Comparison of ENCODE assay signal across 8 cellular contexts in genomic region chr19:54171736-54172412, GRCh38. TPM values are rescaled to one million over a fixed set of nuclear protein-coding genes. Genes with fewer than 3 reads are reported as not detected.
DNase-seq lines count a peak whose midpoint lies in the region; ATAC-seq, FAIRE-seq and TF ChIP-seq lines count a peak whose summit lies in the region.
"Not testable (repeated sequence)": the region's sequence is repeated elsewhere in the genome, so short reads cannot be mapped to it uniquely, and the experiment has no call there.
"Had no signal": no experiment of that assay in that cellular context is flagged by ENCODE, and none has a peak within 500 bp of the region (broad histone marks: within the 10 kb centered on the region; RNA-seq: fewer than 3 reads in every experiment).

No MANE protein-coding gene starts in this region.

- not testable (repeated sequence) for FAIRE-seq in K562 (lab: Jason Lieb, UNC); kidney (lab: Jason Lieb, UNC)

- not testable (repeated sequence) for H4K20me1 ChIP-seq in PC-3 (ENCODE audit: low read length); K562 (replicated peaks; ENCODE audit: control insufficient read depth, insufficient read depth, low read length); neural progenitor cell (ENCODE audit: low read depth)

- H3K27ac ChIP-seq in PC-3 (ENCODE audit: low read length); K562 (ENCODE audit: extremely low read depth, low read depth, low read length); kidney (ENCODE audit: low read depth in 2 of 2, low read length in 2 of 2); neural progenitor cell: not testable (repeated sequence)

- ATAC-seq in PC-3; K562; stimulated activated effector memory CD8-positive, alpha-beta T cell treated with anti-CD3 and anti-CD28 coated beads, Interleukin-12 subunit alpha, Interleukin-12 subunit beta, amount 100 ng/mL, for 72 hours: not testable (repeated sequence)

- 0 out of 2 replicates have a peak, but pooled peaks have one; percentile 11 for TF ChIP-seq CTCF in PC-3 (conservative IDR thresholded peaks at IDR 0.05; ENCODE audit: low read depth, low read length)
- not testable (repeated sequence) for TF ChIP-seq CTCF in K562 (IDR thresholded peaks at IDR 0.05 in 2 of 3, conservative IDR thresholded peaks at IDR 0.05 in 1 of 3; ENCODE audit: insufficient read depth in 2 of 3, low read depth in 1 of 3, low read length in 3 of 3); endothelial cell (IDR thresholded peaks at IDR 0.05; ENCODE audit: unreplicated experiment); kidney (IDR thresholded peaks at IDR 0.05; ENCODE audit: borderline replicate concordance, extremely low read depth, insufficient read depth); neural progenitor cell (IDR thresholded peaks at IDR 0.05)

- not testable (repeated sequence) for H3K4me1 Mint-ChIP-seq in endothelial cell (ENCODE audit: unreplicated experiment); neural progenitor cell
- H3K4me1 Mint-ChIP-seq in stimulated activated effector memory CD8-positive, alpha-beta T cell treated with anti-CD3 and anti-CD28 coated beads, Interleukin-12 subunit alpha, Interleukin-12 subunit beta, amount 100 ng/mL, for 72 hours, result peaks cover 11% of the 10 kb centered on the region

- H3F3A ChIP-seq in PC-3 (ENCODE audit: low read length, unreplicated experiment), result not testable (repeated sequence)
- peaks cover 16% of the 10 kb centered on the region for H3F3A ChIP-seq in neural progenitor cell (ENCODE audit: low read depth)

- peak overlapping the region; percentile 82 for H3K4me2 ChIP-seq in PC-3 (ENCODE audit: low read length)
- H3K4me2 ChIP-seq in K562 (ENCODE audit: insufficient read depth, low read length); neural progenitor cell: not testable (repeated sequence)

- H3K36me3 Mint-ChIP-seq in endothelial cell (ENCODE audit: low read depth, unreplicated experiment); neural progenitor cell: not testable (repeated sequence)
- H3K36me3 Mint-ChIP-seq in stimulated activated effector memory CD8-positive, alpha-beta T cell treated with anti-CD3 and anti-CD28 coated beads, Interleukin-12 subunit alpha, Interleukin-12 subunit beta, amount 100 ng/mL, for 72 hours, result peaks cover 30% of the 10 kb centered on the region

- not testable (repeated sequence) for BruUV-seq in PC-3 (replicated peaks; lab: Mats Ljungman, UMichigan); K562 (replicated peaks; lab: Mats Ljungman, UMichigan)

- not testable (repeated sequence) for TF ChIP-seq RAD21 in K562 (CRISPR knock-in tag; conservative IDR thresholded peaks at IDR 0.05 in 1 of 2, IDR thresholded peaks at IDR 0.05 in 1 of 2)

- H3K9me2 ChIP-seq in PC-3 (replicated peaks; ENCODE audit: low read length), result not testable (repeated sequence)

- not testable (repeated sequence) for H3K9me1 ChIP-seq in K562 (ENCODE audit: control insufficient read depth, insufficient read depth, low read length)

- peak overlapping the region; percentile 65 for H3K4me3 ChIP-seq in PC-3 (ENCODE audit: low read length)
- not testable (repeated sequence) for H3K4me3 ChIP-seq in K562; kidney (ENCODE audit: low read length in 2 of 2); neural progenitor cell

- POLR2A ChIA-PET in PC-3 (lab: Charles Lee; ENCODE audit: unreplicated experiment) (interaction anchor here (0.6 kb wide), 1 partner anchor 18 kb away, joined by 3 read pairs; the partner anchor contains the start of gene MBOAT7), K562 (lab: Yijun Ruan, JAX) (interaction anchor here (0.7 to 2.1 kb wide), 5 partner anchors 18 to 77 kb away, joined by 3 to 12 read pairs (median 4); partner anchors contain the start of genes MBOAT7 and TSEN34)

- not testable (repeated sequence) for H2AFZ ChIP-seq in PC-3 (ENCODE audit: low read length); K562 (ENCODE audit: low read depth, low read length); neural progenitor cell (replicated peaks)

- peak overlapping the region; percentile 3; the same call in 1 of the 2 replicates for H3K9ac ChIP-seq in PC-3 (ENCODE audit: low read length)
- not testable (repeated sequence) for H3K9ac ChIP-seq in K562 (ENCODE audit: insufficient read depth in 1 of 2, low read depth in 2 of 2, low read length in 2 of 2); kidney (ENCODE audit: low read length in 2 of 2); neural progenitor cell

- not testable (repeated sequence) for H3K27me3 Mint-ChIP-seq in endothelial cell (ENCODE audit: unreplicated experiment); neural progenitor cell (ENCODE audit: insufficient read depth, low read depth)

- peak overlapping the region; percentile 22 for H3K27ac Mint-ChIP-seq in endothelial cell (ENCODE audit: unreplicated experiment)
- not testable (repeated sequence) for H3K27ac Mint-ChIP-seq in neural progenitor cell
- H3K27ac Mint-ChIP-seq in stimulated activated effector memory CD8-positive, alpha-beta T cell treated with anti-CD3 and anti-CD28 coated beads, Interleukin-12 subunit alpha, Interleukin-12 subunit beta, amount 100 ng/mL, for 72 hours, result peak overlapping the region; percentile 27

- H3K9me3 ChIP-seq in PC-3 (ENCODE audit: low read length); K562 (replicated peaks; ENCODE audit: control insufficient read depth, insufficient read depth, low read depth, low read length); kidney (ENCODE audit: control insufficient read depth in 1 of 2, low read length in 2 of 2); neural progenitor cell (ENCODE audit: low read depth): not testable (repeated sequence)

- not testable (repeated sequence) for H3K79me2 ChIP-seq in PC-3 (ENCODE audit: low read length); K562 (ENCODE audit: control insufficient read depth, insufficient read depth, low read length); neural progenitor cell (ENCODE audit: low read depth)

- not testable (repeated sequence) for H3K9me3 Mint-ChIP-seq in endothelial cell (ENCODE audit: unreplicated experiment); neural progenitor cell; stimulated activated effector memory CD8-positive, alpha-beta T cell treated with anti-CD3 and anti-CD28 coated beads, Interleukin-12 subunit alpha, Interleukin-12 subunit beta, amount 100 ng/mL, for 72 hours

- not testable (repeated sequence) for TF ChIP-seq POLR2A in K562 (conservative IDR thresholded peaks at IDR 0.05)

- not testable (repeated sequence) for H3K27me3 ChIP-seq in PC-3 (ENCODE audit: low read length); K562 (ENCODE audit: control insufficient read depth in 2 of 2, insufficient read depth in 2 of 2, low read length in 2 of 2); neural progenitor cell

- CTCF ChIA-PET in PC-3 (lab: Charles Lee), result not testable (repeated sequence)
- CTCF ChIA-PET in K562 (lab: Yijun Ruan, JAX; ENCODE audit: low intra/inter-chr PET ratio), result interaction anchor here (5.9 kb wide), 1 partner anchor 59 kb away, joined by 37 read pairs; no protein-coding TSS in a partner anchor

- TF ChIP-seq EP300 in K562 (IDR thresholded peaks at IDR 0.05; ENCODE audit: low read length), result not testable (repeated sequence)

- intact Hi-C loops in PC-3 (cut with micrococcal nuclease), result loop anchor here (2.0 kb wide), 1 partner anchor 17 kb away; the partner anchor contains the start of gene MBOAT7
- intact Hi-C loops in K562 (cut with micrococcal nuclease), result not testable (repeated sequence)
- intact Hi-C loops in kidney (cut with DNase I), result loop anchor here (10.0 kb wide), 1 partner anchor 63 kb away; no protein-coding TSS in a partner anchor

- peak overlapping the region; percentile 54 for H3K4me3 Mint-ChIP-seq in endothelial cell (ENCODE audit: unreplicated experiment)
- H3K4me3 Mint-ChIP-seq in neural progenitor cell, result peak overlapping the region; percentile 7
- not testable (repeated sequence) for H3K4me3 Mint-ChIP-seq in stimulated activated effector memory CD8-positive, alpha-beta T cell treated with anti-CD3 and anti-CD28 coated beads, Interleukin-12 subunit alpha, Interleukin-12 subunit beta, amount 100 ng/mL, for 72 hours

- DNase-seq in D341Med (ENCODE audit: low spot score) (peak; percentile 17), PC-3 (peak; percentile 1), K562 (ENCODE audit: extremely low read depth in 1 of 4, low spot score in 3 of 4) (peak in 1 of 4 experiments; percentile 3), kidney (peak; percentile 76)
- DNase-seq in endothelial cell (ENCODE audit: low spot score); neural progenitor cell (ENCODE audit: low spot score); stimulated activated effector memory CD8-positive, alpha-beta T cell treated with anti-CD3 and anti-CD28 coated beads, Interleukin-12 subunit alpha, Interleukin-12 subunit beta, amount 100 ng/mL, for 72 hours (ENCODE audit: low spot score in 2 of 2): not testable (repeated sequence)

- in situ Hi-C loops in K562 (cut with MboI), result not testable (repeated sequence)

- H3K36me3 ChIP-seq in PC-3 (ENCODE audit: low read depth, low read length); kidney (ENCODE audit: control insufficient read depth in 1 of 2, insufficient read depth in 2 of 2, low read length in 2 of 2); neural progenitor cell: not testable (repeated sequence)
- peaks cover 10% of the 10 kb centered on the region; the same call in 2 of the 3 replicates for H3K36me3 ChIP-seq in K562 (ENCODE audit: control insufficient read depth, insufficient read depth, low read length)

- 67% methylated on average over 13 of the region's 21 CpGs for WGBS in K562 (ENCODE audit: insufficient coverage, low coverage, missing lambda C conversion rate)

- H3K4me1 ChIP-seq in PC-3 (ENCODE audit: insufficient read depth, low read length) (peaks cover 10% of the 10 kb centered on the region; the same call in 1 of the 2 replicates), K562 (replicated peaks in 1 of 2; ENCODE audit: control insufficient read depth in 2 of 2, insufficient read depth in 2 of 2, low read length in 2 of 2) (peaks cover 2 to 46% of the 10 kb centered on the region in 2 experiments; a peak in 2 of 5 replicates)
- not testable (repeated sequence) for H3K4me1 ChIP-seq in kidney (ENCODE audit: control insufficient read depth in 1 of 2, insufficient read depth in 1 of 2, low read depth in 1 of 2, low read length in 2 of 2); neural progenitor cell

RNA-seq across cellular contexts. Expression of gene TMC4, which starts 1.1 kb away (rescaled TPM):
- total RNA-seq in PC-3 (2014; rRNA removed), result 11.2 and 13.4 TPM in 2 replicates
- 0.28 TPM in 1 of 2 replicates, not detected in the other for total RNA-seq in K562 (2011; cell fraction: chromatin; rRNA removed; ENCODE audit: low replicate concordance)
- total RNA-seq in K562 (2011; cell fraction: nucleolus; rRNA removed), result 0.67 and 0.79 TPM in 2 replicates
- not detected in 2 replicates for total RNA-seq in K562 (2011; cell fraction: nucleoplasm; rRNA removed)
- total RNA-seq in K562 (2014; rRNA removed), result not detected in 2 replicates
- total RNA-seq in K562 (2014; rRNA removed; fragmentation: Illumina TruSeq; extraction: Trizol), result not detected in 2 replicates
- total RNA-seq in K562 (2015; rRNA removed; fragmentation: Illumina TruSeq; extraction: Trizol), result 0.11 and 0.18 TPM in 2 replicates
- 0.36 and 0.51 TPM in 2 replicates for total RNA-seq in K562 (2021)
- polyA plus RNA-seq in K562 (2011; rRNA removed), result 0.36 and 0.43 TPM in 2 replicates
- 0.27 and 0.44 TPM in 2 replicates for polyA plus RNA-seq in K562 (2011; cell fraction: cytosol; rRNA removed)
- polyA plus RNA-seq in K562 (2011; cell fraction: nucleus; rRNA removed), result 0.65 and 1.5 TPM in 2 replicates
- polyA plus RNA-seq in K562 (2012), result 1.1 and 1.7 TPM in 2 replicates
- 0.29 and 0.74 TPM in 2 replicates for polyA plus RNA-seq in K562 (2014; fragmentation: Illumina TruSeq; extraction: Trizol)
- under 1 TPM; 0.35 to 0.79 TPM for polyA plus RNA-seq in K562 (2014; fragmentation: Nextera tagmentation; extraction: Ambion mirVana)
- 0.12 and 0.81 TPM in 2 replicates for polyA plus RNA-seq in K562 (2014; rRNA removed)
- not detected in 2 replicates for polyA minus RNA-seq in K562 (2011; rRNA and poly(A)+ RNA removed)
- polyA minus RNA-seq in K562 (2011; cell fraction: cytosol; rRNA and poly(A)+ RNA removed), result not detected in 2 replicates
- not detected in 2 replicates for polyA minus RNA-seq in K562 (2011; cell fraction: nucleus; rRNA and poly(A)+ RNA removed)
- total RNA-seq in endothelial cell (ENCODE audit: unreplicated experiment), result 2.6 TPM
- 98.9 TPM for total RNA-seq in kidney
- 64.6 TPM for polyA plus RNA-seq in kidney (ENCODE audit: insufficient read depth, low read depth, low replicate concordance)
- total RNA-seq in neural progenitor cell (ENCODE audit: low replicate concordance), result 0.46 TPM in 1 of 2 replicates, not detected in the other
- total RNA-seq: H4 had no signal

RNA-seq across cellular contexts. Expression of gene LENG1, which starts 12.4 kb away (rescaled TPM):
- total RNA-seq in PC-3 (2014; rRNA removed) (13.6 and 18.8 TPM in 2 replicates), K562 (2014; rRNA removed) (10.5 and 12.6 TPM in 2 replicates), K562 (2014; rRNA removed; fragmentation: Illumina TruSeq; extraction: Trizol) (2.3 and 2.6 TPM in 2 replicates), K562 (2015; rRNA removed; fragmentation: Illumina TruSeq; extraction: Trizol) (6.9 and 8.2 TPM in 2 replicates), K562 (2021) (4.7 and 5.5 TPM in 2 replicates), endothelial cell (ENCODE audit: unreplicated experiment) (3.4 TPM), kidney (8.0 TPM), neural progenitor cell (ENCODE audit: low replicate concordance) (2.7 and 5.4 TPM in 2 replicates)
- total RNA-seq in K562 (2011; cell fraction: chromatin; rRNA removed; ENCODE audit: low replicate concordance), result 1.7 and 3.1 TPM in 2 replicates
- total RNA-seq in K562 (2011; cell fraction: nucleolus; rRNA removed), result 2.6 and 3.3 TPM in 2 replicates
- total RNA-seq in K562 (2011; cell fraction: nucleoplasm; rRNA removed), result 1.4 and 2.3 TPM in 2 replicates
- polyA plus RNA-seq in K562 (2011; rRNA removed) (1.5 and 1.7 TPM in 2 replicates), K562 (2014; fragmentation: Illumina TruSeq; extraction: Trizol) (6.2 and 6.7 TPM in 2 replicates), K562 (2014; fragmentation: Nextera tagmentation; extraction: Ambion mirVana) (under 1 TPM; 0.30 to 0.77 TPM), K562 (2014; rRNA removed) (6.7 and 9.1 TPM in 2 replicates), kidney (ENCODE audit: insufficient read depth, low read depth, low replicate concordance) (12.2 TPM)
- polyA plus RNA-seq in K562 (2011; cell fraction: cytosol; rRNA removed), result 1.3 and 1.7 TPM in 2 replicates
- 0.90 and 1.2 TPM in 2 replicates for polyA plus RNA-seq in K562 (2011; cell fraction: nucleus; rRNA removed)
- 6.2 TPM in 2 replicates for polyA plus RNA-seq in K562 (2012)
- 0.74 and 0.78 TPM in 2 replicates for polyA minus RNA-seq in K562 (2011; rRNA and poly(A)+ RNA removed)
- polyA minus RNA-seq in K562 (2011; cell fraction: cytosol; rRNA and poly(A)+ RNA removed), result 1.2 TPM in 1 of 2 replicates, not detected in the other
- polyA minus RNA-seq in K562 (2011; cell fraction: nucleus; rRNA and poly(A)+ RNA removed), result 0.44 and 0.54 TPM in 2 replicates

RNA-seq across cellular contexts. Expression of gene MBOAT7, which starts 17.5 kb away (rescaled TPM):
- 231 and 261 TPM in 2 replicates for total RNA-seq in PC-3 (2014; rRNA removed)
- 69.6 and 252 TPM in 2 replicates for total RNA-seq in K562 (2011; cell fraction: chromatin; rRNA removed; ENCODE audit: low replicate concordance)
- total RNA-seq in K562 (2011; cell fraction: nucleolus; rRNA removed), result 206 and 229 TPM in 2 replicates
- total RNA-seq in K562 (2011; cell fraction: nucleoplasm; rRNA removed), result 169 and 219 TPM in 2 replicates
- total RNA-seq in K562 (2014; rRNA removed), result 87.0 and 104 TPM in 2 replicates
- 15.4 and 18.2 TPM in 2 replicates for total RNA-seq in K562 (2014; rRNA removed; fragmentation: Illumina TruSeq; extraction: Trizol)
- total RNA-seq in K562 (2015; rRNA removed; fragmentation: Illumina TruSeq; extraction: Trizol), result 56.1 and 60.7 TPM in 2 replicates
- 153 and 160 TPM in 2 replicates for total RNA-seq in K562 (2021)
- 30.3 and 85.5 TPM in 2 replicates for polyA plus RNA-seq in K562 (2011; rRNA removed)
- 53.9 and 134 TPM in 2 replicates for polyA plus RNA-seq in K562 (2011; cell fraction: cytosol; rRNA removed)
- 78.0 and 150 TPM in 2 replicates for polyA plus RNA-seq in K562 (2011; cell fraction: nucleus; rRNA removed)
- polyA plus RNA-seq in K562 (2012), result 134 and 209 TPM in 2 replicates
- polyA plus RNA-seq in K562 (2014; fragmentation: Illumina TruSeq; extraction: Trizol), result 79.6 and 108 TPM in 2 replicates
- 1 to 10 TPM; 1.4 to 2.6 TPM for polyA plus RNA-seq in K562 (2014; fragmentation: Nextera tagmentation; extraction: Ambion mirVana)
- polyA plus RNA-seq in K562 (2014; rRNA removed), result 79.2 and 92.4 TPM in 2 replicates
- 16.9 and 19.4 TPM in 2 replicates for polyA minus RNA-seq in K562 (2011; rRNA and poly(A)+ RNA removed)
- 91.7 and 110 TPM in 2 replicates for polyA minus RNA-seq in K562 (2011; cell fraction: cytosol; rRNA and poly(A)+ RNA removed)
- 39.8 and 40.0 TPM in 2 replicates for polyA minus RNA-seq in K562 (2011; cell fraction: nucleus; rRNA and poly(A)+ RNA removed)
- total RNA-seq in endothelial cell (ENCODE audit: unreplicated experiment), result 203 TPM
- total RNA-seq in kidney, result 64.4 TPM
- 41.6 TPM for polyA plus RNA-seq in kidney (ENCODE audit: insufficient read depth, low read depth, low replicate concordance)
- total RNA-seq in neural progenitor cell (ENCODE audit: low replicate concordance), result 20.0 and 91.0 TPM in 2 replicates

RNA-seq across cellular contexts. Expression of gene TSEN34, which starts 19.2 kb away (rescaled TPM):
- 122 and 173 TPM in 2 replicates for total RNA-seq in PC-3 (2014; rRNA removed)
- 6.2 and 16.5 TPM in 2 replicates for total RNA-seq in K562 (2011; cell fraction: chromatin; rRNA removed; ENCODE audit: low replicate concordance)
- total RNA-seq in K562 (2011; cell fraction: nucleolus; rRNA removed), result 24.2 and 25.2 TPM in 2 replicates
- 10.4 and 11.7 TPM in 2 replicates for total RNA-seq in K562 (2011; cell fraction: nucleoplasm; rRNA removed)
- 48.3 and 52.3 TPM in 2 replicates for total RNA-seq in K562 (2014; rRNA removed)
- 11.0 and 15.9 TPM in 2 replicates for total RNA-seq in K562 (2014; rRNA removed; fragmentation: Illumina TruSeq; extraction: Trizol)
- total RNA-seq in K562 (2015; rRNA removed; fragmentation: Illumina TruSeq; extraction: Trizol), result 32.8 and 34.3 TPM in 2 replicates
- 43.7 and 45.7 TPM in 2 replicates for total RNA-seq in K562 (2021)
- 29.5 and 39.8 TPM in 2 replicates for polyA plus RNA-seq in K562 (2011; rRNA removed)
- 70.3 and 121 TPM in 2 replicates for polyA plus RNA-seq in K562 (2011; cell fraction: cytosol; rRNA removed)
- 32.8 and 33.9 TPM in 2 replicates for polyA plus RNA-seq in K562 (2011; cell fraction: nucleus; rRNA removed)
- polyA plus RNA-seq in K562 (2012), result 30.6 and 41.6 TPM in 2 replicates
- polyA plus RNA-seq in K562 (2014; fragmentation: Illumina TruSeq; extraction: Trizol), result 15.6 and 34.6 TPM in 2 replicates
- 1 to 10 TPM; 3.1 to 3.9 TPM for polyA plus RNA-seq in K562 (2014; fragmentation: Nextera tagmentation; extraction: Ambion mirVana)
- polyA plus RNA-seq in K562 (2014; rRNA removed), result 57.6 and 59.9 TPM in 2 replicates
- 8.6 and 12.1 TPM in 2 replicates for polyA minus RNA-seq in K562 (2011; rRNA and poly(A)+ RNA removed)
- polyA minus RNA-seq in K562 (2011; cell fraction: cytosol; rRNA and poly(A)+ RNA removed), result 18.6 and 27.7 TPM in 2 replicates
- 6.5 and 8.9 TPM in 2 replicates for polyA minus RNA-seq in K562 (2011; cell fraction: nucleus; rRNA and poly(A)+ RNA removed)
- total RNA-seq in endothelial cell (ENCODE audit: unreplicated experiment), result 27.8 TPM
- total RNA-seq in kidney, result 33.8 TPM
- polyA plus RNA-seq in kidney (ENCODE audit: insufficient read depth, low read depth, low replicate concordance), result 51.0 TPM
- total RNA-seq in neural progenitor cell (ENCODE audit: low replicate concordance), result 10.3 and 37.3 TPM in 2 replicates

RNA-seq across cellular contexts. Expression of gene RPS9, which starts 28.8 kb away (rescaled TPM):
- total RNA-seq in PC-3 (2014; rRNA removed), result 3,477 and 3,621 TPM in 2 replicates
- 331 and 680 TPM in 2 replicates for total RNA-seq in K562 (2011; cell fraction: chromatin; rRNA removed; ENCODE audit: low replicate concordance)
- 909 and 1,212 TPM in 2 replicates for total RNA-seq in K562 (2011; cell fraction: nucleolus; rRNA removed)
- total RNA-seq in K562 (2011; cell fraction: nucleoplasm; rRNA removed), result 945 and 1,251 TPM in 2 replicates
- total RNA-seq in K562 (2014; rRNA removed), result 4,156 and 4,613 TPM in 2 replicates
- 714 and 1,122 TPM in 2 replicates for total RNA-seq in K562 (2014; rRNA removed; fragmentation: Illumina TruSeq; extraction: Trizol)
- total RNA-seq in K562 (2015; rRNA removed; fragmentation: Illumina TruSeq; extraction: Trizol), result 1,777 and 1,782 TPM in 2 replicates
- 1,573 and 1,625 TPM in 2 replicates for total RNA-seq in K562 (2021)
- polyA plus RNA-seq in K562 (2011; rRNA removed), result 1,792 and 2,151 TPM in 2 replicates
- 3,305 and 3,579 TPM in 2 replicates for polyA plus RNA-seq in K562 (2011; cell fraction: cytosol; rRNA removed)
- polyA plus RNA-seq in K562 (2011; cell fraction: nucleus; rRNA removed), result 1,541 and 1,658 TPM in 2 replicates
- polyA plus RNA-seq in K562 (2012), result 3,049 and 5,076 TPM in 2 replicates
- polyA plus RNA-seq in K562 (2014; fragmentation: Illumina TruSeq; extraction: Trizol), result 2,256 and 3,393 TPM in 2 replicates
- 100 to 1,000 TPM; 456 to 490 TPM for polyA plus RNA-seq in K562 (2014; fragmentation: Nextera tagmentation; extraction: Ambion mirVana)
- 3,325 and 5,114 TPM in 2 replicates for polyA plus RNA-seq in K562 (2014; rRNA removed)
- 287 and 381 TPM in 2 replicates for polyA minus RNA-seq in K562 (2011; rRNA and poly(A)+ RNA removed)
- polyA minus RNA-seq in K562 (2011; cell fraction: cytosol; rRNA and poly(A)+ RNA removed), result 464 and 517 TPM in 2 replicates
- 240 and 304 TPM in 2 replicates for polyA minus RNA-seq in K562 (2011; cell fraction: nucleus; rRNA and poly(A)+ RNA removed)
- 1,195 TPM for total RNA-seq in endothelial cell (ENCODE audit: unreplicated experiment)
- 1,209 TPM for total RNA-seq in kidney
- polyA plus RNA-seq in kidney (ENCODE audit: insufficient read depth, low read depth, low replicate concordance), result 2,020 TPM
- total RNA-seq in neural progenitor cell (ENCODE audit: low replicate concordance), result 1,773 and 2,732 TPM in 2 replicates
